ENCODE assay signal across 20 cellular contexts in genomic region chr4:183468210-183469095, GRCh38. TPM values are rescaled to one million over a fixed set of nuclear protein-coding genes. Genes with fewer than 3 reads are reported as not detected.
A peak's percentile ranks its signal among the peaks of the same experiment; 100 is the strongest.
DNase-seq lines count a peak whose midpoint lies in the region; ATAC-seq, FAIRE-seq and TF ChIP-seq lines count a peak whose summit lies in the region.
"Had no signal": no experiment of that assay in that cellular context is flagged by ENCODE, and none has a peak within 500 bp of the region (broad histone marks: within the 10 kb centered on the region; RNA-seq: fewer than 3 reads in every experiment).

No MANE protein-coding gene starts in this region.

- H3K9me3 ChIP-seq in HepG2 (ENCODE audit: low read length), result no peaks in the 10 kb centered on the region
- H3K9me3 ChIP-seq: ascending aorta, mucosa of descending colon had no signal

- FAIRE-seq in HepG2 (lab: Jason Lieb, UNC), result no peak

- no peak overlapping the region for H2AFZ ChIP-seq in HepG2 (ENCODE audit: low read length)

- no peaks in the 10 kb centered on the region for H4K20me1 ChIP-seq in HepG2 (ENCODE audit: insufficient read depth, low read length)

- H3K36me3 ChIP-seq in HepG2 (replicated peaks in 1 of 2; ENCODE audit: control insufficient read depth in 1 of 2, insufficient read depth in 2 of 2, low read length in 2 of 2), result no peaks in the 10 kb centered on the region
- H3K36me3 ChIP-seq: ascending aorta had no signal

- peaks cover 28% of the 10 kb centered on the region for H3K4me1 ChIP-seq in HepG2 (ENCODE audit: insufficient read depth, low read length)
- H3K4me1 ChIP-seq: ascending aorta had no signal

- no peaks in the 10 kb centered on the region for H3K27me3 Mint-ChIP-seq in natural killer cell (ENCODE audit: low read depth in 2 of 2)

- H3K4me1 Mint-ChIP-seq in natural killer cell, result peaks cover 0 to 7% of the 10 kb centered on the region in 2 donors

- no peaks in the 10 kb centered on the region for H3K79me2 ChIP-seq in HepG2 (ENCODE audit: insufficient read depth, low read length)

- TF ChIP-seq EP300 in HepG2 (IDR thresholded peaks at IDR 0.05; ENCODE audit: low read depth in 2 of 2, low read length in 2 of 2), result 0 out of 4 replicates have a peak, but pooled peaks of 1 of the 2 experiments have one; percentile 23
- no peak for TF ChIP-seq EP300 in HepG2 (CRISPR knock-in tag; IDR thresholded peaks at IDR 0.05; ENCODE audit: borderline replicate concordance)

- no peak overlapping the region for H3K27ac ChIP-seq in HepG2 (ENCODE audit: extremely low read length, insufficient read depth, low read length)
- H3K27ac ChIP-seq: ascending aorta had no signal

- CTCF ChIA-PET in HepG2 (lab: Yijun Ruan, JAX; ENCODE audit: low intra/inter-chr PET ratio, low total read pairs), result no interaction called here

- H3K4me3 ChIP-seq in epithelial cell of esophagus (ENCODE audit: low read length), result no peak overlapping the region
- no peak overlapping the region for H3K4me3 ChIP-seq in HepG2 (replicated peaks in 1 of 3; ENCODE audit: insufficient read depth in 1 of 3, low read depth in 2 of 3, low read length in 3 of 3)
- H3K4me3 ChIP-seq: ascending aorta, mucosa of descending colon had no signal

- intact Hi-C loops in HepG2 (cut with micrococcal nuclease; ENCODE audit: unreplicated experiment) (no loop called here), natural killer cell (cut with micrococcal nuclease) (no loop called here)

- TF ChIP-seq RAD21 in HepG2 (CRISPR knock-in tag; IDR thresholded peaks at IDR 0.05), result no peak

- H3K27me3 ChIP-seq in HepG2 (ENCODE audit: control insufficient read depth in 1 of 2, insufficient read depth in 2 of 2, low read length in 2 of 2), result no peaks in the 10 kb centered on the region
- H3K27me3 ChIP-seq: ascending aorta had no signal

- POLR2A ChIA-PET in HepG2 (lab: Yijun Ruan, JAX), result interaction anchor here (0.8 to 1.1 kb wide), 3 partner anchors 24 to 191 kb away, joined by 3 to 4 read pairs (median 4); no protein-coding TSS in a partner anchor

- ATAC-seq in HepG2, result peak; percentile 81
- no peak for ATAC-seq in natural killer cell

- no TSS peak for BruUV-seq in HepG2 (replicated peaks; lab: Mats Ljungman, UMichigan)

- TF ChIP-seq CTCF in epithelial cell of esophagus (IDR thresholded peaks at IDR 0.05; ENCODE audit: insufficient read depth, low read depth, low read length, missing control alignments) (no peak), HepG2 (CRISPR knock-in tag; IDR thresholded peaks at IDR 0.05) (no peak), natural killer cell (IDR thresholded peaks at IDR 0.05) (no peak)

- 3% methylated on average over 7 of the region's 7 CpGs for WGBS in HepG2 (ENCODE audit: low lambda C conversion rate)

- H3K4me2 ChIP-seq in HepG2 (ENCODE audit: low read depth, low read length), result peak overlapping the region; percentile 51

- DNase-seq in AG08396 (ENCODE audit: low spot score) (peak; percentile 31), M059J (ENCODE audit: low read depth) (peak; percentile 58), epithelial cell of esophagus (ENCODE audit: low read depth) (peak; percentile 77), HepG2 (ENCODE audit: low spot score) (peak; percentile 40), hippocampal formation (lab: John Stamatoyannopoulos, UW) (no peak), iPS-NIHi11 (ENCODE audit: low spot score) (no peak), natural killer cell (no peak), NOMO-1 treated with dmso at 0.1 percent for 144 hours (lab: John Stamatoyannopoulos, UW; ENCODE audit: unreplicated experiment) (no peak)
- DNase-seq: ACHN; activated CD4-positive, alpha-beta T cell treated with anti-CD3 and anti-CD28 coated beads, Interleukin-2, amount 50 U/mL, for 4 hours; activated naive CD4-positive, alpha-beta T cell treated with Interleukin-2 at 50 U/mL for 16 hours; CD4-positive, alpha-beta T cell; KG1; left colon; mucosa of descending colon; NCI-H1105; NCI-H2081; NCI-H526; T-helper 1 cell had no signal

- H3K4me3 Mint-ChIP-seq in natural killer cell, result no peak overlapping the region
- H3K4me3 Mint-ChIP-seq: CD4-positive, alpha-beta T cell had no signal

- in situ Hi-C loops in HepG2 (cut with HindIII; ENCODE audit: extremely low pct_ligation_motif_present, low pct_unique_long_range_greater_than_20kb), result no loop called here

- H3K9ac ChIP-seq in HepG2 (ENCODE audit: insufficient read depth, low read depth, low read length), result no peak overlapping the region

- H3K9me3 Mint-ChIP-seq in natural killer cell, result no peaks in the 10 kb centered on the region
- H3K9me3 Mint-ChIP-seq: CD4-positive, alpha-beta T cell had no signal

- TF ChIP-seq POLR2A in HepG2 (IDR thresholded peaks at IDR 0.05; ENCODE audit: insufficient read depth in 1 of 2, low read depth in 2 of 2, low read length in 2 of 2), result no peak

- no peak overlapping the region for H3K27ac Mint-ChIP-seq in natural killer cell
- H3K27ac Mint-ChIP-seq: CD4-positive, alpha-beta T cell had no signal

- no peaks in the 10 kb centered on the region for H3K36me3 Mint-ChIP-seq in natural killer cell

TF ChIP-seq in HepG2, 621 proteins besides CTCF, POLR2A, EP300 and RAD21 (continues in another document):
- TF ChIP-seq KDM2A (CRISPR knock-in tag; IDR thresholded peaks at IDR 0.05; ENCODE audit: borderline replicate concordance, low read depth) (no peak), CC2D1A (CRISPR knock-in tag; IDR thresholded peaks at IDR 0.05) (no peak), CHD4 (IDR thresholded peaks at IDR 0.05; ENCODE audit: borderline replicate concordance, low read length) (no peak), FOXK1 (CRISPR knock-in tag; IDR thresholded peaks at IDR 0.05; ENCODE audit: borderline replicate concordance, low read depth) (peak; percentile 58; the same call in 1 of the 2 replicates), REL (CRISPR knock-in tag; conservative IDR thresholded peaks at IDR 0.05) (no peak), FOXP1 (IDR thresholded peaks at IDR 0.05) (no peak), FOXP1 (CRISPR knock-in tag; IDR thresholded peaks at IDR 0.05) (peak; percentile 57), GFI1 (CRISPR knock-in tag; IDR thresholded peaks at IDR 0.05; ENCODE audit: borderline replicate concordance) (no peak)

RNA-seq across cellular contexts. Expression of gene CDKN2AIP, which starts 24.0 kb away (rescaled TPM):
- 30.7 and 31.8 TPM in 2 replicates for total RNA-seq in M059J (2014; rRNA removed; shearing (Covaris generic))
- total RNA-seq in HepG2 (2016; rRNA removed; fragmentation: Illumina TruSeq; extraction: Trizol) (18.7 and 21.4 TPM in 2 replicates), natural killer cell (10 to 100 TPM; 24.2 to 27.3 (median 25.7) TPM)
- total RNA-seq in HepG2 (2016; cell fraction: cytosol; rRNA removed; fragmentation: Illumina TruSeq; extraction: Trizol; ENCODE audit: low read depth), result 2.2 and 3.1 TPM in 2 replicates
- total RNA-seq in HepG2 (2016; cell fraction: insoluble cytoplasmic fraction; rRNA removed; fragmentation: Illumina TruSeq; extraction: Trizol), result 18.5 and 22.0 TPM in 2 replicates
- total RNA-seq in HepG2 (2016; cell fraction: membrane; rRNA removed; fragmentation: Illumina TruSeq; extraction: Trizol), result 7.9 and 8.4 TPM in 2 replicates
- total RNA-seq in HepG2 (2016; cell fraction: nucleus; rRNA removed; fragmentation: Illumina TruSeq; extraction: Trizol), result 24.3 and 25.6 TPM in 2 replicates
- polyA plus RNA-seq in HepG2 (2011; rRNA removed), result 14.1 and 17.0 TPM in 2 replicates
- polyA plus RNA-seq in HepG2 (2011; cell fraction: cytosol; rRNA removed), result 7.8 and 10.0 TPM in 2 replicates
- 10.9 and 11.0 TPM in 2 replicates for polyA plus RNA-seq in HepG2 (2011; cell fraction: nucleus; rRNA removed)
- 13.3 and 14.9 TPM in 2 replicates for polyA plus RNA-seq in HepG2 (2012)
- 1.8 and 2.0 TPM in 2 replicates for polyA plus RNA-seq in HepG2 (2016; cell fraction: cytosol; fragmentation: Illumina TruSeq; extraction: Trizol; ENCODE audit: low read depth)
- polyA plus RNA-seq in HepG2 (2016; cell fraction: insoluble cytoplasmic fraction; fragmentation: Illumina TruSeq; extraction: Trizol; ENCODE audit: low read depth), result 24.1 and 24.4 TPM in 2 replicates
- polyA plus RNA-seq in HepG2 (2016; cell fraction: membrane; fragmentation: Illumina TruSeq; extraction: Trizol; ENCODE audit: low read depth), result 5.4 TPM in 2 replicates
- polyA plus RNA-seq in HepG2 (2016; cell fraction: nucleus; fragmentation: Illumina TruSeq; extraction: Trizol; ENCODE audit: insufficient read depth, low read depth), result 21.6 and 21.7 TPM in 2 replicates
- polyA minus RNA-seq in HepG2 (2011; rRNA and poly(A)+ RNA removed; ENCODE audit: low replicate concordance), result 11.8 and 17.2 TPM in 2 replicates
- 8.8 and 10.6 TPM in 2 replicates for polyA minus RNA-seq in HepG2 (2011; cell fraction: cytosol; rRNA and poly(A)+ RNA removed)
- 65.3 and 67.1 TPM in 2 replicates for polyA minus RNA-seq in HepG2 (2011; cell fraction: nucleus; rRNA and poly(A)+ RNA removed)

RNA-seq across cellular contexts. Expression of gene ING2, which starts 36.4 kb away (rescaled TPM):
- 20.1 and 26.6 TPM in 2 replicates for total RNA-seq in M059J (2014; rRNA removed; shearing (Covaris generic))
- total RNA-seq in HepG2 (2016; rRNA removed; fragmentation: Illumina TruSeq; extraction: Trizol), result 12.4 and 16.9 TPM in 2 replicates
- 13.0 and 13.6 TPM in 2 replicates for total RNA-seq in HepG2 (2016; cell fraction: cytosol; rRNA removed; fragmentation: Illumina TruSeq; extraction: Trizol; ENCODE audit: low read depth)
- total RNA-seq in HepG2 (2016; cell fraction: insoluble cytoplasmic fraction; rRNA removed; fragmentation: Illumina TruSeq; extraction: Trizol), result 12.0 and 13.9 TPM in 2 replicates
- total RNA-seq in HepG2 (2016; cell fraction: membrane; rRNA removed; fragmentation: Illumina TruSeq; extraction: Trizol), result 21.5 and 22.6 TPM in 2 replicates
- total RNA-seq in HepG2 (2016; cell fraction: nucleus; rRNA removed; fragmentation: Illumina TruSeq; extraction: Trizol), result 6.1 and 6.7 TPM in 2 replicates
- polyA plus RNA-seq in HepG2 (2011; rRNA removed), result 3.9 and 6.6 TPM in 2 replicates
- 3.5 and 4.9 TPM in 2 replicates for polyA plus RNA-seq in HepG2 (2011; cell fraction: cytosol; rRNA removed)
- 1.4 and 2.4 TPM in 2 replicates for polyA plus RNA-seq in HepG2 (2011; cell fraction: nucleus; rRNA removed)
- 6.6 and 8.2 TPM in 2 replicates for polyA plus RNA-seq in HepG2 (2012)
- polyA plus RNA-seq in HepG2 (2016; cell fraction: cytosol; fragmentation: Illumina TruSeq; extraction: Trizol; ENCODE audit: low read depth), result 19.9 and 22.4 TPM in 2 replicates
- polyA plus RNA-seq in HepG2 (2016; cell fraction: insoluble cytoplasmic fraction; fragmentation: Illumina TruSeq; extraction: Trizol; ENCODE audit: low read depth), result 24.0 and 24.6 TPM in 2 replicates
- polyA plus RNA-seq in HepG2 (2016; cell fraction: membrane; fragmentation: Illumina TruSeq; extraction: Trizol; ENCODE audit: low read depth), result 24.5 and 27.0 TPM in 2 replicates
- polyA plus RNA-seq in HepG2 (2016; cell fraction: nucleus; fragmentation: Illumina TruSeq; extraction: Trizol; ENCODE audit: insufficient read depth, low read depth), result 11.3 and 12.8 TPM in 2 replicates
- polyA minus RNA-seq in HepG2 (2011; rRNA and poly(A)+ RNA removed; ENCODE audit: low replicate concordance), result 0.89 and 0.90 TPM in 2 replicates
- polyA minus RNA-seq in HepG2 (2011; cell fraction: cytosol; rRNA and poly(A)+ RNA removed), result 3.3 and 3.6 TPM in 2 replicates
- polyA minus RNA-seq in HepG2 (2011; cell fraction: nucleus; rRNA and poly(A)+ RNA removed), result 2.9 and 4.6 TPM in 2 replicates
- 10 to 100 TPM in 2 of 3 donors, 1 to 10 TPM in 1; 7.2 to 17.1 (median 10.9) TPM for total RNA-seq in natural killer cell

Comparison
In these comparisons a context has a peak if more than half of its experiments do, and no peak if none do; other contexts are left out.
1. DNase-seq: peak in AG08396 (single experiment), M059J (single experiment), epithelial cell of esophagus (single experiment) and HepG2 (single experiment); none in hippocampal formation (0 of 2), iPS-NIHi11 (single experiment), natural killer cell (single experiment) and NOMO-1 treated with dmso at 0.1 percent for 144 hours (single experiment).